12 cellular contexts compared by ENCODE assay signal in genomic region chr3:139906441-139906840, GRCh38. TPM values are rescaled to one million over a fixed set of nuclear protein-coding genes. Genes with fewer than 3 reads are reported as not detected.
A peak's percentile ranks its signal among the peaks of the same experiment; 100 is the strongest.
DNase-seq lines count a peak whose midpoint lies in the region; ATAC-seq and TF ChIP-seq lines count a peak whose summit lies in the region.
"Had no signal": no experiment of that assay in that cellular context is flagged by ENCODE, and none has a peak within 500 bp of the region (broad histone marks: within the 10 kb centered on the region; RNA-seq: fewer than 3 reads in every experiment).

No MANE protein-coding gene starts in this region.

- ATAC-seq in psoas muscle: peak; percentile 77 to 83 (median 80)
- ATAC-seq in activated CD4-positive, CD25-positive, alpha-beta regulatory T cell treated with anti-CD3 and anti-CD28 coated beads, Interleukin-2, amount 50 U/mL, for 24 hours: no peak
- ATAC-seq in HG03457 (IDR thresholded peaks at IDR 0.05; ENCODE audit: unreplicated experiment): no peak
- ATAC-seq: stimulated activated naive B cell treated with anti-CD40 and anti-IgM and Interleukin-4, amounts not matched to agents 10 μg/mL and 1 μg/mL and 100 μg/mL, for 72 hours had no signal

- peak; percentile 2 for DNase-seq in HCEC 1CT
- peak; percentile 89 for DNase-seq in RKO (ENCODE audit: low spot score)
- peak; percentile 86 for DNase-seq in epithelial cell of proximal tubule (ENCODE audit: low read depth)
- no peak for DNase-seq in psoas muscle
- DNase-seq in SHP77 treated with DMSO at 0.1 percent for 48 hours (lab: John Stamatoyannopoulos, UW): no peak
- no peak for DNase-seq in SKM-1 treated with dmso at 0.1 percent for 144 hours (lab: John Stamatoyannopoulos, UW; ENCODE audit: unreplicated experiment)
- DNase-seq: heart left ventricle; NCI-H524 treated with DMSO at 0.1 percent for 48 hours; nephron progenitor cell; stimulated activated naive B cell treated with anti-CD40 and anti-IgM and Interleukin-4, amounts not matched to agents 10 μg/mL and 1 μg/mL and 100 μg/mL, for 72 hours had no signal

- no peak overlapping the region for H3K27ac ChIP-seq in psoas muscle
- H3K27ac ChIP-seq: heart left ventricle had no signal

- no peaks in the 10 kb centered on the region for H3K36me3 ChIP-seq in psoas muscle (ENCODE audit: insufficient read depth in 1 of 2, low read depth in 1 of 2)
- H3K36me3 ChIP-seq: heart left ventricle had no signal

- no peaks in the 10 kb centered on the region for H3K9me3 ChIP-seq in psoas muscle
- H3K9me3 ChIP-seq: heart left ventricle had no signal

- H3K4me1 ChIP-seq in psoas muscle: no peaks in the 10 kb centered on the region
- H3K4me1 ChIP-seq: heart left ventricle had no signal

- H3K4me3 ChIP-seq in epithelial cell of proximal tubule (ENCODE audit: low read depth, low read length) (no peak overlapping the region), psoas muscle (no peak overlapping the region)
- H3K4me3 ChIP-seq: heart left ventricle had no signal

- no peak for TF ChIP-seq CTCF in epithelial cell of proximal tubule (conservative IDR thresholded peaks at IDR 0.05; ENCODE audit: low read depth, low read length)
- TF ChIP-seq CTCF in psoas muscle (IDR thresholded peaks at IDR 0.05): no peak

- intact Hi-C loops in psoas muscle (cut with DNase I): no loop called here

- 38 to 58% (median 45%) methylated on average over 1 of the region's 1 CpG for WGBS in psoas muscle, 3 donors

- H3K27me3 ChIP-seq in psoas muscle (ENCODE audit: insufficient read depth in 3 of 3, low read length in 2 of 3): no peaks in the 10 kb centered on the region
- H3K27me3 ChIP-seq: heart left ventricle had no signal

RNA-seq across cellular contexts. Expression of gene CLSTN2, which starts 28.5 kb away (rescaled TPM):
- total RNA-seq in epithelial cell of proximal tubule: 3.0 and 9.7 TPM in 2 replicates
- total RNA-seq in psoas muscle: 1 to 10 TPM; 1.5 to 5.0 (median 2.2) TPM
- under 1 TPM; 0.24 to 0.89 (median 0.77) TPM for polyA plus RNA-seq in psoas muscle

Comparison
In these comparisons a context has a peak if more than half of its experiments do, and no peak if none do; other contexts are left out.
1. DNase-seq: peak in HCEC 1CT (single experiment), RKO (single experiment) and epithelial cell of proximal tubule (single experiment); none in psoas muscle (0 of 2), SHP77 treated with DMSO at 0.1 percent for 48 hours (single experiment) and SKM-1 treated with dmso at 0.1 percent for 144 hours (single experiment).
2. ATAC-seq: peak in psoas muscle (4 of 4); none in activated CD4-positive, CD25-positive, alpha-beta regulatory T cell treated with anti-CD3 and anti-CD28 coated beads, Interleukin-2, amount 50 U/mL, for 24 hours (0 of 2) and HG03457 (single experiment).